15 cellular contexts compared by ENCODE assay signal in genomic region chr11:2136952-2137201, GRCh38. TPM values are rescaled to one million over a fixed set of nuclear protein-coding genes. Genes with fewer than 3 reads are reported as not detected.
A peak's percentile ranks its signal among the peaks of the same experiment; 100 is the strongest.
DNase-seq lines count a peak whose midpoint lies in the region; ATAC-seq and TF ChIP-seq lines count a peak whose summit lies in the region.
"Had no signal": no experiment of that assay in that cellular context is flagged by ENCODE, and none has a peak within 500 bp of the region (broad histone marks: within the 10 kb centered on the region; RNA-seq: fewer than 3 reads in every experiment).

No MANE protein-coding gene starts in this region.

- no peak overlapping the region for H3K27ac ChIP-seq in right atrium auricular region
- H3K27ac ChIP-seq: dorsolateral prefrontal cortex, thoracic aorta had no signal

- no peaks in the 10 kb centered on the region for H3K9me3 ChIP-seq in right atrium auricular region
- H3K9me3 ChIP-seq: thoracic aorta had no signal

- H3K4me1 Mint-ChIP-seq in effector memory CD8-positive, alpha-beta T cell (ENCODE audit: low read depth in 2 of 2) = peaks cover 0 to 4% of the 10 kb centered on the region in 2 donors
- peaks cover 21% of the 10 kb centered on the region for H3K4me1 Mint-ChIP-seq in nephron

- ATAC-seq in effector memory CD8-positive, alpha-beta T cell (replicated peaks) = no peak
- no peak for ATAC-seq in GM18502 (IDR thresholded peaks at IDR 0.05; ENCODE audit: poor library complexity, unreplicated experiment)

- DNase-seq in right atrium auricular region (ENCODE audit: low spot score) (no peak), cardiac septum (ENCODE audit: low spot score) (no peak), NOMO-1 treated with dmso at 0.1 percent for 144 hours (lab: John Stamatoyannopoulos, UW; ENCODE audit: unreplicated experiment) (no peak), DMS153 (lab: John Stamatoyannopoulos, UW) (no peak)
- DNase-seq in effector memory CD8-positive, alpha-beta T cell = no peak
- no peak for DNase-seq in NK-92 treated with Interleukin-12 subunit alpha and Interleukin-12 subunit beta, amount 100 ng/mL, for 24 hours (lab: John Stamatoyannopoulos, UW)
- DNase-seq: activated CD4-positive, CD25-positive, alpha-beta regulatory T cell; dorsolateral prefrontal cortex; NCI-H446 treated with DMSO at 0.1 percent for 48 hours had no signal

- H3K27me3 Mint-ChIP-seq in effector memory CD8-positive, alpha-beta T cell = peaks cover 62 to 81% of the 10 kb centered on the region in 2 donors
- peaks cover 80% of the 10 kb centered on the region for H3K27me3 Mint-ChIP-seq in nephron (ENCODE audit: low read depth)

- H3K36me3 ChIP-seq in right atrium auricular region = no peaks in the 10 kb centered on the region
- H3K36me3 ChIP-seq: thoracic aorta had no signal

- peak overlapping the region; percentile 54 to 56 for H3K4me3 Mint-ChIP-seq in effector memory CD8-positive, alpha-beta T cell
- H3K4me3 Mint-ChIP-seq in nephron = peak overlapping the region; percentile 93 to 96 (median 95)
- H3K4me3 Mint-ChIP-seq: IgD-negative memory B cell had no signal

- no peak overlapping the region for H3K27ac Mint-ChIP-seq in effector memory CD8-positive, alpha-beta T cell
- H3K27ac Mint-ChIP-seq in nephron = peak overlapping the region; percentile 50 to 87 (median 82)

- H3K9me3 Mint-ChIP-seq in effector memory CD8-positive, alpha-beta T cell = no peaks in the 10 kb centered on the region
- H3K9me3 Mint-ChIP-seq in nephron = no peaks in the 10 kb centered on the region

- peaks cover 0 to 28% of the 10 kb centered on the region in 2 donors for H3K4me1 ChIP-seq in right atrium auricular region

- TF ChIP-seq CTCF in right atrium auricular region (IDR thresholded peaks at IDR 0.05) (no peak), nephron (IDR thresholded peaks at IDR 0.05; ENCODE audit: unreplicated experiment in 3 of 3) (no peak)

- intact Hi-C loops in cardiac septum (cut with DNase I) = loop anchor here (5.0 kb wide), 1 partner anchor 35 kb away; no protein-coding TSS in a partner anchor

- H3K4me3 ChIP-seq in right atrium auricular region = peak overlapping the region; percentile 7 to 50

- H3K27me3 ChIP-seq in right atrium auricular region = peaks cover 3 to 19% of the 10 kb centered on the region in 2 donors

- H3K36me3 Mint-ChIP-seq in effector memory CD8-positive, alpha-beta T cell (ENCODE audit: insufficient read depth) = no peaks in the 10 kb centered on the region
- H3K36me3 Mint-ChIP-seq in nephron (ENCODE audit: low read depth) = peaks cover 36% of the 10 kb centered on the region
- H3K36me3 Mint-ChIP-seq: IgD-negative memory B cell had no signal

RNA-seq across cellular contexts. Expression of gene IGF2, which starts 2.3 kb away (rescaled TPM):
- total RNA-seq in right atrium auricular region (10 to 100 TPM; 43.2 to 61.9 TPM), cardiac septum (87.7 TPM)
- total RNA-seq: OCI-LY7 had no signal

RNA-seq across cellular contexts. Expression of gene INS, which starts 24.1 kb away (rescaled TPM):
- not detected for total RNA-seq in right atrium auricular region
- not detected for total RNA-seq in cardiac septum
- total RNA-seq: dorsolateral prefrontal cortex, kidney, OCI-LY7, thoracic aorta had no signal

RNA-seq across cellular contexts. Expression of gene TH, which starts 34.7 kb away (rescaled TPM):
- total RNA-seq in right atrium auricular region = not detected
- total RNA-seq in cardiac septum = not detected
- total RNA-seq: kidney, OCI-LY7, thoracic aorta had no signal

Comparison
In these comparisons a context has a peak if more than half of its experiments do, and no peak if none do; other contexts are left out.
1. H3K27ac Mint-ChIP-seq: peak in nephron (3 of 3); none in effector memory CD8-positive, alpha-beta T cell (0 of 2).